10 cellular contexts compared by ENCODE assay signal in the genomic region with DNA sequence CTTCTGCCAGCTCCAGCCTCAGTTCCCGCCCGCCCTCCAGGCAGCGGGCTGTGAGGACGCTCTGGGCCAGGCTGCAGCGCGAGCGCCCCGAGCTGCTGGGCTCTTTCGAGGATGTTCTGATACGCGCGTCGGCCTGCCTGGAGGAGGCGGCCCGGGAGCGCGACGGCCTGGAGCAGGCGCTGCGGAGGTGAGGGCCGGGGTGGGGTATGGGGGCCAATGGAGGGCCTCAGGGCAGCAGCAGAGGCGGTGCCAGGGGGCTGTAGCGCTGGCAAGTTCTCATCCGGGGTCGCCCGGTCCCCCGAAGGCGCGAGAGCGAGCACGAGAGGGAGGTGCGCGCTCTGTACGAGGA. TPM values are rescaled to one million over a fixed set of nuclear protein-coding genes. Genes with fewer than 3 reads are reported as not detected.
DNase-seq lines count a peak whose midpoint lies in the region; ATAC-seq, FAIRE-seq and TF ChIP-seq lines count a peak whose summit lies in the region.
"Had no signal": no experiment of that assay in that cellular context is flagged by ENCODE, and none has a peak within 500 bp of the region (broad histone marks: within the 10 kb centered on the region; RNA-seq: fewer than 3 reads in every experiment).

No MANE protein-coding gene starts in this region.

- H3K18ac ChIP-seq in IMR-90 (ENCODE audit: low read depth, low read length) (no peak overlapping the region), H1 (ENCODE audit: extremely low read depth, low read length) (peak overlapping the region; percentile 95)

- TF ChIP-seq CTCF in IMR-90 (conservative IDR thresholded peaks at IDR 0.05; ENCODE audit: low read depth, low read length) (no peak), H1 (IDR thresholded peaks at IDR 0.05; ENCODE audit: control extremely low read depth in 1 of 3, insufficient read depth in 1 of 3, low read depth in 1 of 3, low read length in 3 of 3) (no peak), neural crest cell (conservative IDR thresholded peaks at IDR 0.05) (no peak)

- no peaks in the 10 kb centered on the region for H3K9me3 Mint-ChIP-seq in neural crest cell

- no peak overlapping the region for H4K5ac ChIP-seq in IMR-90 (ENCODE audit: low read depth, low read length)
- H4K5ac ChIP-seq in H1 (ENCODE audit: insufficient read length, low read depth, low read length) = peak overlapping the region; percentile 20

- no peak overlapping the region for H2BK12ac ChIP-seq in H1 (ENCODE audit: low read depth, low read length)

- H2BK5ac ChIP-seq in IMR-90 (ENCODE audit: low read depth, low read length, poor library complexity, severe bottlenecking) = no peak overlapping the region
- H2BK5ac ChIP-seq in H1 (ENCODE audit: low read depth, low read length) = no peak overlapping the region

- H3K27me3 ChIP-seq in BLaER1 = peaks cover 95% of the 10 kb centered on the region
- H3K27me3 ChIP-seq in IMR-90 (ENCODE audit: control insufficient read depth, insufficient read depth, low read length) = peaks cover 6% of the 10 kb centered on the region; the same call in 1 of the 2 replicates
- H3K27me3 ChIP-seq in H1 (replicated peaks in 1 of 4; ENCODE audit: control insufficient read depth in 3 of 4, extremely low read depth in 1 of 4, insufficient read depth in 3 of 4, low read length in 3 of 4) = peaks cover 6 to 41% (median 31%) of the 10 kb centered on the region in 4 experiments

- no peak for TF ChIP-seq EP300 in H1 (IDR thresholded peaks at IDR 0.05; ENCODE audit: borderline replicate concordance in 1 of 2, low read depth in 2 of 2, low read length in 2 of 2)

- 6% methylated on average over 10 of the region's 34 CpGs; no CpG with 5 or more reads in 1 of the 2 experiments for WGBS in IMR-90 (ENCODE audit: extremely low coverage in 2 of 2, insufficient read length in 1 of 2), 2 experiments
- 2% methylated on average over 24 of the region's 34 CpGs; no CpG with 5 or more reads in 1 of the 2 experiments for WGBS in H1 (ENCODE audit: extremely low coverage in 1 of 2, insufficient coverage in 1 of 2, insufficient read length in 1 of 2, insufficient replicate concordance in 2 of 2, low coverage in 1 of 2, low lambda C conversion rate in 2 of 2, missing lambda C conversion rate in 1 of 2), 2 experiments

- no peaks in the 10 kb centered on the region for H3K36me3 Mint-ChIP-seq in neural crest cell (ENCODE audit: low read depth)

- H2AK5ac ChIP-seq in IMR-90 (ENCODE audit: low read depth, low read length) (no peak overlapping the region), H1 (ENCODE audit: low read depth, low read length) (no peak overlapping the region)

- H3K56ac ChIP-seq in IMR-90 (ENCODE audit: extremely low read depth, insufficient read depth, low read length) (no peak overlapping the region), H1 (replicated peaks; ENCODE audit: insufficient read length, low read depth, low read length) (no peak overlapping the region)

- dilution Hi-C loops in IMR-90 (cut with HindIII; ENCODE audit: low sequenced_read_pairs, unreplicated experiment) = no loop called here

- peaks cover 34% of the 10 kb centered on the region for H3K23me2 ChIP-seq in H1 (ENCODE audit: low read depth, low read length)

- H3K4me2 ChIP-seq in BLaER1 (peak overlapping the region; percentile 100), IMR-90 (ENCODE audit: low read depth, low read length) (peak overlapping the region; percentile 51; the same call in 1 of the 2 replicates), H1 (ENCODE audit: insufficient read depth in 1 of 2, low read depth in 2 of 2, low read length in 2 of 2) (peak overlapping the region; percentile 84 to 98)

- H3K14ac ChIP-seq in IMR-90 (replicated peaks; ENCODE audit: low read depth, low read length) (no peak overlapping the region), H1 (ENCODE audit: insufficient read length) (no peak overlapping the region)

- ATAC-seq in IMR-90 (ENCODE audit: low read depth) (no peak), HG02798 (IDR thresholded peaks at IDR 0.05; ENCODE audit: poor library complexity, unreplicated experiment) (no peak), GM21447 (IDR thresholded peaks at IDR 0.05; ENCODE audit: unreplicated experiment) (no peak)

- H3K36me3 ChIP-seq in BLaER1 (peaks cover 10% of the 10 kb centered on the region), IMR-90 (ENCODE audit: control insufficient read depth, insufficient read depth, low read length) (peaks cover 8% of the 10 kb centered on the region; the same call in 1 of the 2 replicates), H1 (ENCODE audit: control insufficient read depth in 2 of 4, insufficient read depth in 4 of 4, low read length in 3 of 4) (no peaks in the 10 kb centered on the region)

- H2AFZ ChIP-seq in IMR-90 (replicated peaks; ENCODE audit: low read length, poor library complexity) (no peak overlapping the region), H1 (ENCODE audit: low read length) (no peak overlapping the region)

- in situ Hi-C loops in IMR-90 (cut with MboI; ENCODE audit: low sequenced_read_pairs) = no loop called here

- peaks cover 10% of the 10 kb centered on the region; the same call in 1 of the 2 replicates for H3K9me1 ChIP-seq in IMR-90 (ENCODE audit: insufficient read depth, low read length)

- H2AK9ac ChIP-seq in IMR-90 (replicated peaks; ENCODE audit: low read depth, low read length, poor library complexity) = peak overlapping the region; percentile 61

- BruUV-seq in IMR-90 (replicated peaks; lab: Mats Ljungman, UMichigan) = no TSS peak

- H3K4me1 ChIP-seq in BLaER1 = peaks cover 94% of the 10 kb centered on the region
- peaks cover 34% of the 10 kb centered on the region for H3K4me1 ChIP-seq in IMR-90 (ENCODE audit: control insufficient read depth, insufficient read depth, low read length)
- peaks cover 0 to 54% (median 47%) of the 10 kb centered on the region in 4 experiments; a peak in 6 of 7 replicates for H3K4me1 ChIP-seq in H1 (replicated peaks in 1 of 4; ENCODE audit: control insufficient read depth in 3 of 4, insufficient read depth in 4 of 4, low read length in 3 of 4)

- TF ChIP-seq POLR2A in IMR-90 (IDR thresholded peaks at IDR 0.05; ENCODE audit: low read depth, low read length) (no peak), H1 (IDR thresholded peaks at IDR 0.05; ENCODE audit: control extremely low read depth in 1 of 2, low read depth in 2 of 2, low read length in 2 of 2) (no peak; a peak in 1 of 3 replicates)

- peaks cover 63% of the 10 kb centered on the region for H3K27me3 Mint-ChIP-seq in neural crest cell (ENCODE audit: low read depth)

- H3K27ac ChIP-seq in BLaER1 (no peak overlapping the region), IMR-90 (ENCODE audit: insufficient read depth, low read length) (no peak overlapping the region; the same call in 1 of the 2 replicates), H1 (ENCODE audit: low read depth, low read length) (no peak overlapping the region)
- H3K27ac ChIP-seq: epithelial cell of prostate had no signal

- H3K9me3 ChIP-seq in BLaER1 (no peaks in the 10 kb centered on the region), IMR-90 (ENCODE audit: control insufficient read depth, insufficient read depth, low read length) (no peaks in the 10 kb centered on the region), H1 (ENCODE audit: insufficient read depth in 2 of 2, low read depth in 1 of 2, low read length in 1 of 2) (no peaks in the 10 kb centered on the region)

- H3K9ac ChIP-seq in BLaER1 (0 out of 2 replicates have a peak overlapping the region, but pooled peaks have one; percentile 38), IMR-90 (ENCODE audit: low read depth, low read length) (no peak overlapping the region), H1 (replicated peaks in 1 of 4; ENCODE audit: extremely low read depth in 1 of 4, low read depth in 3 of 4, low read length in 3 of 4) (peak overlapping the region in 2 of 4 experiments; percentile 45; a peak in 3 of 7 replicates)

- peaks cover 93% of the 10 kb centered on the region for H4K20me1 ChIP-seq in BLaER1
- H4K20me1 ChIP-seq in IMR-90 (ENCODE audit: insufficient read depth, low read length) = peaks cover 39% of the 10 kb centered on the region
- peaks cover 2 to 8% of the 10 kb centered on the region in 2 experiments for H4K20me1 ChIP-seq in H1 (replicated peaks in 1 of 2; ENCODE audit: control insufficient read depth in 1 of 2, insufficient read depth in 2 of 2, low read length in 2 of 2)

- DNase-seq in IMR-90 = no peak
- DNase-seq in H1 (ENCODE audit: low read depth in 1 of 2, low spot score in 2 of 2) = peak in 1 of 2 experiments; percentile 92
- no peak for DNase-seq in neural crest cell (ENCODE audit: low read depth, low spot score)
- no peak for DNase-seq in pons (ENCODE audit: low spot score)
- no peak for DNase-seq in stimulated activated CD4-positive, alpha-beta T cell treated with anti-CD3 and anti-CD28 coated beads, Interleukin-4, amount 100 ng/mL, for 24 hours

- peaks cover 28% of the 10 kb centered on the region for H3K4me1 Mint-ChIP-seq in neural crest cell

- no peak for TF ChIP-seq RAD21 in IMR-90 (IDR thresholded peaks at IDR 0.05; ENCODE audit: low read length)
- no peak for TF ChIP-seq RAD21 in H1 (IDR thresholded peaks at IDR 0.05 in 1 of 2, conservative IDR thresholded peaks at IDR 0.05 in 1 of 2; ENCODE audit: low read depth in 2 of 2, low read length in 2 of 2)

- CTCF ChIA-PET in IMR-90 (lab: Yijun Ruan, JAX) = no interaction called here
- CTCF ChIA-PET in H1 (lab: Charles Lee; ENCODE audit: partially characterized antibody) = interaction anchor here (0.8 to 3.5 kb wide), 7 partner anchors 9 to 72 kb away, joined by 3 to 26 read pairs (median 9); a partner anchor contains a TSS

- intact Hi-C loops in IMR-90 (cut with micrococcal nuclease) = no loop called here

- H3K4me3 Mint-ChIP-seq in neural crest cell = peak overlapping the region; percentile 81

- H4K91ac ChIP-seq in IMR-90 (ENCODE audit: insufficient read depth, low read depth, low read length) (no peak overlapping the region; the same call in 1 of the 2 replicates), H1 (replicated peaks; ENCODE audit: insufficient read length, low read length) (no peak overlapping the region)

- H3K27ac Mint-ChIP-seq in neural crest cell (ENCODE audit: unreplicated experiment) = no peak overlapping the region

- peak overlapping the region; percentile 64 for H3K4me3 ChIP-seq in BLaER1
- H3K4me3 ChIP-seq in IMR-90 (ENCODE audit: insufficient read depth, low read depth, low read length) = no peak overlapping the region
- H3K4me3 ChIP-seq in H1 (ENCODE audit: extremely low read depth in 1 of 4, insufficient read depth in 2 of 4, low read depth in 3 of 4, low read length in 4 of 4) = peak overlapping the region; percentile 45 to 74 (median 56)

- no peak overlapping the region for H3K23ac ChIP-seq in IMR-90 (ENCODE audit: low read depth, low read length)
- no peak overlapping the region for H3K23ac ChIP-seq in H1 (ENCODE audit: insufficient read length)

- no peaks in the 10 kb centered on the region; a peak in 1 of 4 replicates for H3K79me2 ChIP-seq in H1 (ENCODE audit: control insufficient read depth in 1 of 2, insufficient read depth in 2 of 2, low read length in 2 of 2)

- no peak overlapping the region for H2BK20ac ChIP-seq in IMR-90 (ENCODE audit: low read depth, low read length)
- H2BK20ac ChIP-seq in H1 (ENCODE audit: low read length) = no peak overlapping the region

- FAIRE-seq in H1 (lab: Jason Lieb, UNC) = no peak
- FAIRE-seq: TTC549 had no signal

- H2BK120ac ChIP-seq in IMR-90 (ENCODE audit: low read depth, low read length) (no peak overlapping the region), H1 (replicated peaks; ENCODE audit: low read depth, low read length) (peak overlapping the region; percentile 77)

- POLR2A ChIA-PET in IMR-90 (lab: Charles Lee; ENCODE audit: unreplicated experiment) = no interaction called here
- POLR2A ChIA-PET in H1 (lab: Charles Lee; ENCODE audit: partially characterized antibody) = interaction anchor here (0.6 to 53.0 kb wide), 9 partner anchors 0 to 276 kb away, joined by 3 to 1917 read pairs (median 4); a partner anchor contains a TSS

- H4K8ac ChIP-seq in IMR-90 (ENCODE audit: low read depth in 2 of 2, low read length in 2 of 2) = no peak overlapping the region
- H4K8ac ChIP-seq in H1 (ENCODE audit: extremely low read depth, insufficient read depth, low read length) = peak overlapping the region; percentile 9; the same call in 1 of the 2 replicates

- H3K79me1 ChIP-seq in IMR-90 (ENCODE audit: low read depth in 1 of 2, low read length in 2 of 2) (peaks cover 5 to 24% of the 10 kb centered on the region in 2 experiments), H1 (ENCODE audit: low read depth, low read length) (no peaks in the 10 kb centered on the region; the same call in 1 of the 2 replicates)

- H3K4ac ChIP-seq in IMR-90 (ENCODE audit: low read depth, low read length) (no peak overlapping the region), H1 (replicated peaks; ENCODE audit: insufficient read length, low read depth, low read length) (peak overlapping the region; percentile 3)

- H2BK15ac ChIP-seq in IMR-90 (ENCODE audit: low read depth, low read length) = no peak overlapping the region
- H2BK15ac ChIP-seq in H1 (ENCODE audit: low read length) = no peak overlapping the region

RNA-seq across cellular contexts. Expression of a gene that starts 2.2 kb away (rescaled TPM):
- total RNA-seq in IMR-90 (2012; rRNA removed) (0.28 and 0.54 TPM in 2 replicates), neural crest cell (1.6 and 2.7 TPM in 2 replicates)
- polyA plus RNA-seq in IMR-90 (2012; rRNA removed) (2.5 and 3.2 TPM in 2 replicates), H1 (2011; rRNA removed) (18.2 and 34.9 TPM in 2 replicates)
- 3.2 and 3.5 TPM in 2 replicates for polyA plus RNA-seq in IMR-90 (2012; cell fraction: cytosol; rRNA removed)
- polyA plus RNA-seq in IMR-90 (2012; cell fraction: nucleus; rRNA removed; ENCODE audit: low replicate concordance) = 8.0 and 18.2 TPM in 2 replicates
- total RNA-seq in H1 (2021; fragmentation: NEBNext Ultra II Directional; extraction: Animal tissue kit (Norgen Biotek cat#: 25700)) = 26.4 and 29.3 TPM in 2 replicates
- polyA plus RNA-seq in H1 (2011; cell fraction: cytosol; rRNA removed) = 27.3 TPM
- polyA plus RNA-seq in H1 (2011; cell fraction: nucleus; rRNA removed) = 119 TPM
- polyA plus RNA-seq in H1 (2012, experiment 1 of 2) = 11.5 to 25.5 TPM (median 19.6 TPM) in 4 replicates
- 13.0 TPM for polyA plus RNA-seq in H1 (2012, experiment 2 of 2)
- 19.0 TPM for polyA plus RNA-seq in H1 (2013, experiment 1 of 2)
- 17.3 TPM for polyA plus RNA-seq in H1 (2013, experiment 2 of 2)
- polyA minus RNA-seq in H1 (2011; rRNA and poly(A)+ RNA removed) = 2.3 and 2.9 TPM in 2 replicates
- 10.1 TPM for polyA minus RNA-seq in H1 (2011; cell fraction: cytosol; rRNA and poly(A)+ RNA removed)
- 19.8 TPM for polyA minus RNA-seq in H1 (2011; cell fraction: nucleus; rRNA and poly(A)+ RNA removed)

RNA-seq across cellular contexts. Expression of a gene that starts 2.8 kb away (rescaled TPM):
- total RNA-seq in IMR-90 (2012; rRNA removed) = 789 and 1,150 TPM in 2 replicates
- 1,267 and 1,435 TPM in 2 replicates for polyA plus RNA-seq in IMR-90 (2012; rRNA removed)
- polyA plus RNA-seq in IMR-90 (2012; cell fraction: cytosol; rRNA removed) = 933 and 2,823 TPM in 2 replicates
- polyA plus RNA-seq in IMR-90 (2012; cell fraction: nucleus; rRNA removed; ENCODE audit: low replicate concordance) = 859 and 2,218 TPM in 2 replicates
- 93.4 and 101 TPM in 2 replicates for total RNA-seq in H1 (2021; fragmentation: NEBNext Ultra II Directional; extraction: Animal tissue kit (Norgen Biotek cat#: 25700))
- polyA plus RNA-seq in H1 (2011; rRNA removed) = 212 and 257 TPM in 2 replicates
- polyA plus RNA-seq in H1 (2011; cell fraction: cytosol; rRNA removed) = 196 TPM
- polyA plus RNA-seq in H1 (2011; cell fraction: nucleus; rRNA removed) = 315 TPM
- polyA plus RNA-seq in H1 (2012, experiment 1 of 2) = 85.6 to 141 TPM (median 135 TPM) in 4 replicates
- polyA plus RNA-seq in H1 (2012, experiment 2 of 2) = 137 TPM
- polyA plus RNA-seq in H1 (2013, experiment 1 of 2) = 105 TPM
- 114 TPM for polyA plus RNA-seq in H1 (2013, experiment 2 of 2)
- polyA minus RNA-seq in H1 (2011; rRNA and poly(A)+ RNA removed) = 117 and 123 TPM in 2 replicates
- 66.3 TPM for polyA minus RNA-seq in H1 (2011; cell fraction: cytosol; rRNA and poly(A)+ RNA removed)
- 80.7 TPM for polyA minus RNA-seq in H1 (2011; cell fraction: nucleus; rRNA and poly(A)+ RNA removed)
- 101 and 108 TPM in 2 replicates for total RNA-seq in neural crest cell

RNA-seq across cellular contexts. Expression of a gene that starts 11.2 kb away (rescaled TPM):
- total RNA-seq in IMR-90 (2012; rRNA removed) (7.0 and 7.2 TPM in 2 replicates), neural crest cell (27.0 and 34.5 TPM in 2 replicates)
- polyA plus RNA-seq in IMR-90 (2012; rRNA removed) (94.3 and 109 TPM in 2 replicates), H1 (2011; rRNA removed) (30.9 and 63.7 TPM in 2 replicates)
- 84.2 and 129 TPM in 2 replicates for polyA plus RNA-seq in IMR-90 (2012; cell fraction: cytosol; rRNA removed)
- polyA plus RNA-seq in IMR-90 (2012; cell fraction: nucleus; rRNA removed; ENCODE audit: low replicate concordance) = 289 and 727 TPM in 2 replicates
- 62.1 and 62.2 TPM in 2 replicates for total RNA-seq in H1 (2021; fragmentation: NEBNext Ultra II Directional; extraction: Animal tissue kit (Norgen Biotek cat#: 25700))
- polyA plus RNA-seq in H1 (2011; cell fraction: cytosol; rRNA removed) = 23.5 TPM
- 272 TPM for polyA plus RNA-seq in H1 (2011; cell fraction: nucleus; rRNA removed)
- polyA plus RNA-seq in H1 (2012, experiment 1 of 2) = 27.2 to 66.6 TPM (median 57.4 TPM) in 4 replicates
- 30.4 TPM for polyA plus RNA-seq in H1 (2012, experiment 2 of 2)
- polyA plus RNA-seq in H1 (2013, experiment 1 of 2) = 53.9 TPM
- 50.2 TPM for polyA plus RNA-seq in H1 (2013, experiment 2 of 2)
- polyA minus RNA-seq in H1 (2011; rRNA and poly(A)+ RNA removed) = 20.4 and 30.0 TPM in 2 replicates
- 34.8 TPM for polyA minus RNA-seq in H1 (2011; cell fraction: cytosol; rRNA and poly(A)+ RNA removed)
- polyA minus RNA-seq in H1 (2011; cell fraction: nucleus; rRNA and poly(A)+ RNA removed) = 76.6 TPM

RNA-seq across cellular contexts. Expression of a gene that starts 12.4 kb away (rescaled TPM):
- total RNA-seq in IMR-90 (2012; rRNA removed) = 44.4 and 123 TPM in 2 replicates
- 416 and 907 TPM in 2 replicates for polyA plus RNA-seq in IMR-90 (2012; rRNA removed)
- 193 and 430 TPM in 2 replicates for polyA plus RNA-seq in IMR-90 (2012; cell fraction: cytosol; rRNA removed)
- 27.7 and 112 TPM in 2 replicates for polyA plus RNA-seq in IMR-90 (2012; cell fraction: nucleus; rRNA removed; ENCODE audit: low replicate concordance)
- total RNA-seq in H1 (2021; fragmentation: NEBNext Ultra II Directional; extraction: Animal tissue kit (Norgen Biotek cat#: 25700)) = 151 and 167 TPM in 2 replicates
- polyA plus RNA-seq in H1 (2011; rRNA removed) = 140 and 142 TPM in 2 replicates
- 136 TPM for polyA plus RNA-seq in H1 (2011; cell fraction: cytosol; rRNA removed)
- polyA plus RNA-seq in H1 (2011; cell fraction: nucleus; rRNA removed) = 416 TPM
- polyA plus RNA-seq in H1 (2012, experiment 1 of 2) = 193 to 318 TPM (median 295 TPM) in 4 replicates
- 68.0 TPM for polyA plus RNA-seq in H1 (2012, experiment 2 of 2)
- polyA plus RNA-seq in H1 (2013, experiment 1 of 2) = 240 TPM
- 247 TPM for polyA plus RNA-seq in H1 (2013, experiment 2 of 2)
- 72.5 and 95.8 TPM in 2 replicates for polyA minus RNA-seq in H1 (2011; rRNA and poly(A)+ RNA removed)
- polyA minus RNA-seq in H1 (2011; cell fraction: cytosol; rRNA and poly(A)+ RNA removed) = 138 TPM
- 79.6 TPM for polyA minus RNA-seq in H1 (2011; cell fraction: nucleus; rRNA and poly(A)+ RNA removed)
- 128 and 134 TPM in 2 replicates for total RNA-seq in neural crest cell

RNA-seq across cellular contexts. Expression of a gene that starts 12.7 kb away (rescaled TPM):
- total RNA-seq in IMR-90 (2012; rRNA removed) (143 and 161 TPM in 2 replicates), neural crest cell (40.0 and 40.2 TPM in 2 replicates)
- polyA plus RNA-seq in IMR-90 (2012; rRNA removed) (293 and 327 TPM in 2 replicates), H1 (2011; rRNA removed) (145 and 217 TPM in 2 replicates)
- 286 and 483 TPM in 2 replicates for polyA plus RNA-seq in IMR-90 (2012; cell fraction: cytosol; rRNA removed)
- polyA plus RNA-seq in IMR-90 (2012; cell fraction: nucleus; rRNA removed; ENCODE audit: low replicate concordance) = 295 and 963 TPM in 2 replicates
- total RNA-seq in H1 (2021; fragmentation: NEBNext Ultra II Directional; extraction: Animal tissue kit (Norgen Biotek cat#: 25700)) = 74.1 and 75.8 TPM in 2 replicates
- 167 TPM for polyA plus RNA-seq in H1 (2011; cell fraction: cytosol; rRNA removed)
- 298 TPM for polyA plus RNA-seq in H1 (2011; cell fraction: nucleus; rRNA removed)
- 43.0 to 90.8 TPM (median 85.3 TPM) in 4 replicates for polyA plus RNA-seq in H1 (2012, experiment 1 of 2)
- 79.3 TPM for polyA plus RNA-seq in H1 (2012, experiment 2 of 2)
- 88.9 TPM for polyA plus RNA-seq in H1 (2013, experiment 1 of 2)
- polyA plus RNA-seq in H1 (2013, experiment 2 of 2) = 84.1 TPM
- 55.7 and 63.0 TPM in 2 replicates for polyA minus RNA-seq in H1 (2011; rRNA and poly(A)+ RNA removed)
- polyA minus RNA-seq in H1 (2011; cell fraction: cytosol; rRNA and poly(A)+ RNA removed) = 58.9 TPM
- polyA minus RNA-seq in H1 (2011; cell fraction: nucleus; rRNA and poly(A)+ RNA removed) = 56.8 TPM
